13 cellular contexts compared by ENCODE assay signal in the genomic region with DNA sequence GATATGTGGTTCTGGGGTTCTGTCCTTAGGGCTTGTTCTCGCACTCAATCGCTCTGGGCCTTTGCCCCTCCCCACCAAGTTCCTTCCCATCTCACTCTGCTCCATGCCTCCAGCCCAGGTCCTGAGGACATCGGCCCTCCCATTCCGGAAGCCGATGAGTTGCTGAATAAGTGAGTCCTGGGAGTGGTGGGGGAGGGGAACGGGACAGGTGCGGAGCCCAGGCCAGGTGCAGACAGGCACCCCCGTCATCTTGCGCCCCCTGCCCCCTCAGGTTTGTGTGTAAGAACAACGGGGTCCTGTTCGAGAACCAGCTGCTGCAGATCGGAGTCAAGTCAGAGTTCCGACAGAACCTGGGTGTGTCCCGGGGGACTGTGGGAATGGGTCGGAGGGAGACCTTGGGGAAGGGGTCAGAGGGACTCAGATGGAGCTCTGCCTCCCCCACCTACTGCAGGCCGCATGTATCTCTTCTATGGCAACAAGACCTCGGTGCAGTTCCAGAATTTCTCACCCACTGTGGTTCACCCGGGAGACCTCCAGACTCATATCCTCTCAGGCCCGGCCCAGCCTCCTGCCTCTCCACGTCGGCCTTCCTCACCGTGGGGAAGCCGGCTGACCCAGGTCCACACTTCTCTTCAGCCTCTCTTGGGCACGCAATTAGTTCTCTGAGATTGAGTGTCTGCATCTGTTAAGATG. TPM values are rescaled to one million over a fixed set of nuclear protein-coding genes. Genes with fewer than 3 reads are reported as not detected.
DNase-seq lines count a peak whose midpoint lies in the region; ATAC-seq and TF ChIP-seq lines count a peak whose summit lies in the region.
"Had no signal": no experiment of that assay in that cellular context is flagged by ENCODE, and none has a peak within 500 bp of the region (broad histone marks: within the 10 kb centered on the region; RNA-seq: fewer than 3 reads in every experiment).

No MANE protein-coding gene starts in this region.

- no peak overlapping the region for H2AFZ ChIP-seq in parathyroid adenoma

- H3K4me3 ChIP-seq in NT2/D1 (ENCODE audit: insufficient read length, low read depth) (no peak overlapping the region), gastroesophageal sphincter (peak overlapping the region in 1 of 2 donors; percentile 51), parathyroid adenoma (ENCODE audit: low read depth, low read length) (peak overlapping the region; percentile 91), foreskin fibroblast (ENCODE audit: low read depth in 1 of 2, low read length in 2 of 2) (no peak overlapping the region)

- no peaks in the 10 kb centered on the region for H3K79me2 ChIP-seq in parathyroid adenoma

- peak overlapping the region; percentile 96 for H3K4me2 ChIP-seq in parathyroid adenoma (ENCODE audit: low read length)

- TF ChIP-seq EP300 in gastroesophageal sphincter (IDR thresholded peaks at IDR 0.05): no peak

- H3K4me1 ChIP-seq in NT2/D1 (ENCODE audit: insufficient read depth, insufficient read length) (peaks cover 9% of the 10 kb centered on the region), gastroesophageal sphincter (peaks cover 0 to 30% (median 11%) of the 10 kb centered on the region in 3 donors), parathyroid adenoma (peaks cover 5% of the 10 kb centered on the region)

- peak; percentile 4 for ATAC-seq in gastroesophageal sphincter

- H3K27me3 ChIP-seq in NT2/D1 (ENCODE audit: insufficient read depth, insufficient read length) (no peaks in the 10 kb centered on the region), gastroesophageal sphincter (no peaks in the 10 kb centered on the region), parathyroid adenoma (ENCODE audit: control insufficient read depth, insufficient read depth, low read length) (no peaks in the 10 kb centered on the region)
- H3K27me3 ChIP-seq: spleen had no signal

- H3K36me3 ChIP-seq in NT2/D1 (ENCODE audit: insufficient read depth, insufficient read length, low read length) (peaks cover 84% of the 10 kb centered on the region), gastroesophageal sphincter (peaks cover 0 to 95% of the 10 kb centered on the region in 2 donors), parathyroid adenoma (ENCODE audit: control insufficient read depth, insufficient read depth, low read length) (no peaks in the 10 kb centered on the region)

- H3K9me3 ChIP-seq in NT2/D1 (ENCODE audit: insufficient read depth, low read length): no peaks in the 10 kb centered on the region
- no peaks in the 10 kb centered on the region for H3K9me3 ChIP-seq in gastroesophageal sphincter
- no peaks in the 10 kb centered on the region for H3K9me3 ChIP-seq in parathyroid adenoma (ENCODE audit: control insufficient read depth, low read length)
- H3K9me3 ChIP-seq: spleen had no signal

- no peak for TF ChIP-seq POLR2A in gastroesophageal sphincter (IDR thresholded peaks at IDR 0.05)

- in situ Hi-C loops in Caki2 (cut with HindIII; ENCODE audit: low pct_unique_long_range_greater_than_20kb, low sequenced_read_pairs): no loop called here

- DNase-seq in Caki2 (ENCODE audit: low read depth) (peak; percentile 78), NT2/D1 (ENCODE audit: low read depth, low spot score) (no peak), NCI-H1930 (lab: John Stamatoyannopoulos, UW) (no peak), foreskin melanocyte (no peak), foreskin fibroblast (no peak)
- no peak for DNase-seq in stimulated activated CD4-positive, alpha-beta T cell treated with anti-CD3 and anti-CD28 coated beads, Interleukin-4, amount 100 ng/mL, for 4 hours
- DNase-seq: activated T-cell treated with anti-CD3 and anti-CD28 coated beads for 4 hours, DMS79, spleen had no signal

- TF ChIP-seq CTCF in gastroesophageal sphincter (IDR thresholded peaks at IDR 0.05): no peak
- TF ChIP-seq CTCF in parathyroid adenoma (IDR thresholded peaks at IDR 0.05): no peak
- TF ChIP-seq CTCF in foreskin fibroblast (IDR thresholded peaks at IDR 0.05; ENCODE audit: low read depth, low read length): no peak

- H3K9ac ChIP-seq in NT2/D1 (ENCODE audit: insufficient read length, low read depth) (peak overlapping the region; percentile 5), parathyroid adenoma (no peak overlapping the region)

- H3K27ac ChIP-seq in gastroesophageal sphincter (peak overlapping the region in 3 of 4 donors; percentile 63 to 80 (median 78)), parathyroid adenoma (no peak overlapping the region)

- WGBS in gastroesophageal sphincter (ENCODE audit: low coverage in 1 of 2), 2 donors: 63 to 70% methylated on average over 6 to 15 of the region's 24 CpGs

RNA-seq across cellular contexts. Expression of a gene that starts 10.1 kb away (rescaled TPM):
- 50.1 and 84.7 TPM in 2 replicates for total RNA-seq in Caki2 (2014; rRNA removed; shearing (Covaris generic); ENCODE audit: low replicate concordance)
- total RNA-seq in gastroesophageal sphincter: 10 to 100 TPM; 14.8 to 23.0 (median 20.1) TPM

RNA-seq across cellular contexts. Expression of a gene that starts 15.1 kb away (rescaled TPM):
- total RNA-seq in Caki2 (2014; rRNA removed; shearing (Covaris generic); ENCODE audit: low replicate concordance): 27.0 and 34.7 TPM in 2 replicates
- 10 to 100 TPM; 26.7 to 36.1 (median 28.7) TPM for total RNA-seq in gastroesophageal sphincter

RNA-seq across cellular contexts. Expression of a gene that starts 36.2 kb away (rescaled TPM):
- 290 and 317 TPM in 2 replicates for total RNA-seq in Caki2 (2014; rRNA removed; shearing (Covaris generic); ENCODE audit: low replicate concordance)
- 100 to 1,000 TPM in 1 of 4 donors, 10 to 100 TPM in 3; 69.9 to 103 (median 76.1) TPM for total RNA-seq in gastroesophageal sphincter

RNA-seq across cellular contexts. Expression of a gene that starts 39.9 kb away (rescaled TPM):
- total RNA-seq in Caki2 (2014; rRNA removed; shearing (Covaris generic); ENCODE audit: low replicate concordance): not detected in 2 replicates
- total RNA-seq in gastroesophageal sphincter: 1 to 10 TPM in 1 of 4 donors, under 1 TPM in 1, not detected in 2; 0.73 to 4.2 TPM
- total RNA-seq: myocyte, SK-MEL-5 had no signal

RNA-seq across cellular contexts. Expression of a gene that starts 48.0 kb away (rescaled TPM):
- 126 and 143 TPM in 2 replicates for total RNA-seq in Caki2 (2014; rRNA removed; shearing (Covaris generic); ENCODE audit: low replicate concordance)
- total RNA-seq in gastroesophageal sphincter: 10 to 100 TPM; 52.9 to 89.1 (median 60.0) TPM
